In the genomic region with DNA sequence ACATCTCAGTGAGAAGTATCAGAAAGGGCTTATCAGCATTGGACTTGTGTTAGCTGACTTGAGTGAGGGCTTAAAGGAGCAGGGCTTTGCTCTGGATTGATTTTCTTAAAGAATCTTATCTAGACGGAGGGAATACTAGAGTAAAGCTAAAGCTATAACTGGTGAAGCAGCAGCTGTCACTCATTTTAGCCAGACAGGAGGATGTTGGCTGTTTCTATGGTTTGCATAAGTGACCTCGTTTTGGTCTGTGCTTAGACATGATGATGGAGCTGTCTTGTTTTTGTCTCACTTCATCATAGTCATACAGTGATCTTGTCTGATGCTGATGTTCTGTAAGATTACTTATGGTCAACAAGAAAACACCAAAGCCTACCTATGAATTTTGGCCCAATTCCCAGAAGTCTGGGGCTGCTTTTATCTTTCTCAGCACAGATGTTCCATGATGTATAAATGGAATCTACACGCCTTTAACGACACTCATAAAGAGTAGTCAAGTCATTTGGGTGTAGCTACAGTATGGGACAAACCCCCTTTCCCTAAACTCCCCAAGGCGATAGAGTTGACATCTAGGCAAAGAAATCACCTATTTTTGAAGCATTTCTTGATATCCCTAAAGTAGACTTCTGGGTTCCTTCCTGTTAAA, we compare ENCODE assay signal across 1 cellular context.
TF ChIP-seq lines count a peak whose summit lies in the region.

No MANE protein-coding gene starts in this region.

TF ChIP-seq in K562, 482 proteins besides CTCF, POLR2A, EP300 and RAD21 (continued from another document and continues in another):
- TF ChIP-seq, protein P1, sequence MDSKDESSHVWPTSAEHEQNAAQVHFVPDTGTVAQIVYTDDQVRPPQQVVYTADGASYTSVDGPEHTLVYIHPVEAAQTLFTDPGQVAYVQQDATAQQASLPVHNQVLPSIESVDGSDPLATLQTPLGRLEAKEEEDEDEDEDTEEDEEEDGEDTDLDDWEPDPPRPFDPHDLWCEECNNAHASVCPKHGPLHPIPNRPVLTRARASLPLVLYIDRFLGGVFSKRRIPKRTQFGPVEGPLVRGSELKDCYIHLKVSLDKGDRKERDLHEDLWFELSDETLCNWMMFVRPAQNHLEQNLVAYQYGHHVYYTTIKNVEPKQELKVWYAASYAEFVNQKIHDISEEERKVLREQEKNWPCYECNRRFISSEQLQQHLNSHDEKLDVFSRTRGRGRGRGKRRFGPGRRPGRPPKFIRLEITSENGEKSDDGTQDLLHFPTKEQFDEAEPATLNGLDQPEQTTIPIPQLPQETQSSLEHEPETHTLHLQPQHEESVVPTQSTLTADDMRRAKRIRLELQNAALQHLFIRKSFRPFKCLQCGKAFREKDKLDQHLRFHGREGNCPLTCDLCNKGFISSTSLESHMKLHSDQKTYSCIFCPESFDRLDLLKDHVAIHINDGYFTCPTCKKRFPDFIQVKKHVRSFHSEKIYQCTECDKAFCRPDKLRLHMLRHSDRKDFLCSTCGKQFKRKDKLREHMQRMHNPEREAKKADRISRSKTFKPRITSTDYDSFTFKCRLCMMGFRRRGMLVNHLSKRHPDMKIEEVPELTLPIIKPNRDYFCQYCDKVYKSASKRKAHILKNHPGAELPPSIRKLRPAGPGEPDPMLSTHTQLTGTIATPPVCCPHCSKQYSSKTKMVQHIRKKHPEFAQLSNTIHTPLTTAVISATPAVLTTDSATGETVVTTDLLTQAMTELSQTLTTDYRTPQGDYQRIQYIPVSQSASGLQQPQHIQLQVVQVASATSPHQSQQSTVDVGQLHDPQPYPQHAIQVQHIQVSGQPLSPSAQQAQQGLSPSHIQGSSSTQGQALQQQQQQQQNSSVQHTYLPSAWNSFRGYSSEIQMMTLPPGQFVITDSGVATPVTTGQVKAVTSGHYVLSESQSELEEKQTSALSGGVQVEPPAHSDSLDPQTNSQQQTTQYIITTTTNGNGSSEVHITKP (IDR thresholded peaks at IDR 0.05; ENCODE audit: partially characterized antibody): no peak
- TF ChIP-seq, protein P2, sequence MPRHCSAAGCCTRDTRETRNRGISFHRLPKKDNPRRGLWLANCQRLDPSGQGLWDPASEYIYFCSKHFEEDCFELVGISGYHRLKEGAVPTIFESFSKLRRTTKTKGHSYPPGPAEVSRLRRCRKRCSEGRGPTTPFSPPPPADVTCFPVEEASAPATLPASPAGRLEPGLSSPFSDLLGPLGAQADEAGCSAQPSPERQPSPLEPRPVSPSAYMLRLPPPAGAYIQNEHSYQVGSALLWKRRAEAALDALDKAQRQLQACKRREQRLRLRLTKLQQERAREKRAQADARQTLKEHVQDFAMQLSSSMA (CRISPR knock-in tag; IDR thresholded peaks at IDR 0.05): no peak
- TF ChIP-seq HOXB6 (CRISPR knock-in tag; IDR thresholded peaks at IDR 0.05; ENCODE audit: borderline replicate concordance) (no peak), SRSF3 (IDR thresholded peaks at IDR 0.05; ENCODE audit: insufficient read depth, low read length) (no peak), NFRKB (IDR thresholded peaks at IDR 0.05; ENCODE audit: low read depth) (no peak), BACH1 (tag; IDR thresholded peaks at IDR 0.05) (no peak), MBD2 (IDR thresholded peaks at IDR 0.05; ENCODE audit: borderline replicate concordance, low read depth) (peak; percentile 26; the same call in 1 of the 2 replicates), DNMT1 (IDR thresholded peaks at IDR 0.05) (no peak; the same call in 1 of the 2 replicates), C11orf30 (IDR thresholded peaks at IDR 0.05; ENCODE audit: low read depth) (peak; percentile 49), NCOA6 (IDR thresholded peaks at IDR 0.05) (no peak), NR3C1 (CRISPR knock-in tag; IDR thresholded peaks at IDR 0.05) (no peak), TRIM24 (IDR thresholded peaks at IDR 0.05) (peak in 1 of 2 experiments; percentile 69; a peak in 2 of 4 replicates), TEAD4 (IDR thresholded peaks at IDR 0.05; ENCODE audit: low read length) (peak; percentile 90), TEAD4 (CRISPR knock-in tag; IDR thresholded peaks at IDR 0.05; ENCODE audit: borderline replicate concordance) (no peak), CEBPB (tag; IDR thresholded peaks at IDR 0.05) (no peak), ETS2 (tag; IDR thresholded peaks at IDR 0.05; ENCODE audit: borderline replicate concordance, poor library complexity, severe bottlenecking) (no peak), MIER1 (IDR thresholded peaks at IDR 0.05; ENCODE audit: low read depth) (no peak), NCOR1 (IDR thresholded peaks at IDR 0.05) (peak; percentile 92)
- TF ChIP-seq, protein P3, sequence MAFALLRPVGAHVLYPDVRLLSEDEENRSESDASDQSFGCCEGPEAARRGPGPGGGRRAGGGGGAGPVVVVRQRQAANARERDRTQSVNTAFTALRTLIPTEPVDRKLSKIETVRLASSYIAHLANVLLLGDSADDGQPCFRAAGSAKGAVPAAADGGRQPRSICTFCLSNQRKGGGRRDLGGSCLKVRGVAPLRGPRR (CRISPR knock-in tag; IDR thresholded peaks at IDR 0.05): no peak
- TF ChIP-seq, protein P4, sequence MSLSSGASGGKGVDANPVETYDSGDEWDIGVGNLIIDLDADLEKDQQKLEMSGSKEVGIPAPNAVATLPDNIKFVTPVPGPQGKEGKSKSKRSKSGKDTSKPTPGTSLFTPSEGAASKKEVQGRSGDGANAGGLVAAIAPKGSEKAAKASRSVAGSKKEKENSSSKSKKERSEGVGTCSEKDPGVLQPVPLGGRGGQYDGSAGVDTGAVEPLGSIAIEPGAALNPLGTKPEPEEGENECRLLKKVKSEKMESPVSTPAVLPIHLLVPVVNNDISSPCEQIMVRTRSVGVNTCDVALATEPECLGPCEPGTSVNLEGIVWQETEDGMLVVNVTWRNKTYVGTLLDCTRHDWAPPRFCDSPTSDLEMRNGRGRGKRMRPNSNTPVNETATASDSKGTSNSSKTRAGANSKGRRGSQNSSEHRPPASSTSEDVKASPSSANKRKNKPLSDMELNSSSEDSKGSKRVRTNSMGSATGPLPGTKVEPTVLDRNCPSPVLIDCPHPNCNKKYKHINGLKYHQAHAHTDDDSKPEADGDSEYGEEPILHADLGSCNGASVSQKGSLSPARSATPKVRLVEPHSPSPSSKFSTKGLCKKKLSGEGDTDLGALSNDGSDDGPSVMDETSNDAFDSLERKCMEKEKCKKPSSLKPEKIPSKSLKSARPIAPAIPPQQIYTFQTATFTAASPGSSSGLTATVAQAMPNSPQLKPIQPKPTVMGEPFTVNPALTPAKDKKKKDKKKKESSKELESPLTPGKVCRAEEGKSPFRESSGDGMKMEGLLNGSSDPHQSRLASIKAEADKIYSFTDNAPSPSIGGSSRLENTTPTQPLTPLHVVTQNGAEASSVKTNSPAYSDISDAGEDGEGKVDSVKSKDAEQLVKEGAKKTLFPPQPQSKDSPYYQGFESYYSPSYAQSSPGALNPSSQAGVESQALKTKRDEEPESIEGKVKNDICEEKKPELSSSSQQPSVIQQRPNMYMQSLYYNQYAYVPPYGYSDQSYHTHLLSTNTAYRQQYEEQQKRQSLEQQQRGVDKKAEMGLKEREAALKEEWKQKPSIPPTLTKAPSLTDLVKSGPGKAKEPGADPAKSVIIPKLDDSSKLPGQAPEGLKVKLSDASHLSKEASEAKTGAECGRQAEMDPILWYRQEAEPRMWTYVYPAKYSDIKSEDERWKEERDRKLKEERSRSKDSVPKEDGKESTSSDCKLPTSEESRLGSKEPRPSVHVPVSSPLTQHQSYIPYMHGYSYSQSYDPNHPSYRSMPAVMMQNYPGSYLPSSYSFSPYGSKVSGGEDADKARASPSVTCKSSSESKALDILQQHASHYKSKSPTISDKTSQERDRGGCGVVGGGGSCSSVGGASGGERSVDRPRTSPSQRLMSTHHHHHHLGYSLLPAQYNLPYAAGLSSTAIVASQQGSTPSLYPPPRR (CRISPR knock-in tag; IDR thresholded peaks at IDR 0.05; ENCODE audit: borderline replicate concordance): no peak
- TF ChIP-seq, protein P5, sequence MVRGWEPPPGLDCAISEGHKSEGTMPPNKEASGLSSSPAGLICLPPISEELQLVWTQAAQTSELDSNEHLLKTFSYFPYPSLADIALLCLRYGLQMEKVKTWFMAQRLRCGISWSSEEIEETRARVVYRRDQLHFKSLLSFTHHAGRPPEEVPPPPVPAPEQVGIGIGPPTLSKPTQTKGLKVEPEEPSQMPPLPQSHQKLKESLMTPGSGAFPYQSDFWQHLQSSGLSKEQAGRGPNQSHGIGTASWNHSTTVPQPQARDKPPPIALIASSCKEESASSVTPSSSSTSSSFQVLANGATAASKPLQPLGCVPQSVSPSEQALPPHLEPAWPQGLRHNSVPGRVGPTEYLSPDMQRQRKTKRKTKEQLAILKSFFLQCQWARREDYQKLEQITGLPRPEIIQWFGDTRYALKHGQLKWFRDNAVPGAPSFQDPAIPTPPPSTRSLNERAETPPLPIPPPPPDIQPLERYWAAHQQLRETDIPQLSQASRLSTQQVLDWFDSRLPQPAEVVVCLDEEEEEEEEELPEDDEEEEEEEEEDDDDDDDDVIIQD (CRISPR knock-in tag; IDR thresholded peaks at IDR 0.05): no peak
- TF ChIP-seq, protein P6, sequence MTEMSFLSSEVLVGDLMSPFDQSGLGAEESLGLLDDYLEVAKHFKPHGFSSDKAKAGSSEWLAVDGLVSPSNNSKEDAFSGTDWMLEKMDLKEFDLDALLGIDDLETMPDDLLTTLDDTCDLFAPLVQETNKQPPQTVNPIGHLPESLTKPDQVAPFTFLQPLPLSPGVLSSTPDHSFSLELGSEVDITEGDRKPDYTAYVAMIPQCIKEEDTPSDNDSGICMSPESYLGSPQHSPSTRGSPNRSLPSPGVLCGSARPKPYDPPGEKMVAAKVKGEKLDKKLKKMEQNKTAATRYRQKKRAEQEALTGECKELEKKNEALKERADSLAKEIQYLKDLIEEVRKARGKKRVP (CRISPR knock-in tag; IDR thresholded peaks at IDR 0.05): peak; percentile 7; the same call in 1 of the 2 replicates
- TF ChIP-seq, protein P7, sequence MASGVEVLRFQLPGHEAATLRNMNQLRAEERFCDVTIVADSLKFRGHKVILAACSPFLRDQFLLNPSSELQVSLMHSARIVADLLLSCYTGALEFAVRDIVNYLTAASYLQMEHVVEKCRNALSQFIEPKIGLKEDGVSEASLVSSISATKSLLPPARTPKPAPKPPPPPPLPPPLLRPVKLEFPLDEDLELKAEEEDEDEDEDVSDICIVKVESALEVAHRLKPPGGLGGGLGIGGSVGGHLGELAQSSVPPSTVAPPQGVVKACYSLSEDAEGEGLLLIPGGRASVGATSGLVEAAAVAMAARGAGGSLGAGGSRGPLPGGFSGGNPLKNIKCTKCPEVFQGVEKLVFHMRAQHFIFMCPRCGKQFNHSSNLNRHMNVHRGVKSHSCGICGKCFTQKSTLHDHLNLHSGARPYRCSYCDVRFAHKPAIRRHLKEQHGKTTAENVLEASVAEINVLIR (CRISPR knock-in tag; IDR thresholded peaks at IDR 0.05): peak; percentile 53
- TF ChIP-seq, protein P8, sequence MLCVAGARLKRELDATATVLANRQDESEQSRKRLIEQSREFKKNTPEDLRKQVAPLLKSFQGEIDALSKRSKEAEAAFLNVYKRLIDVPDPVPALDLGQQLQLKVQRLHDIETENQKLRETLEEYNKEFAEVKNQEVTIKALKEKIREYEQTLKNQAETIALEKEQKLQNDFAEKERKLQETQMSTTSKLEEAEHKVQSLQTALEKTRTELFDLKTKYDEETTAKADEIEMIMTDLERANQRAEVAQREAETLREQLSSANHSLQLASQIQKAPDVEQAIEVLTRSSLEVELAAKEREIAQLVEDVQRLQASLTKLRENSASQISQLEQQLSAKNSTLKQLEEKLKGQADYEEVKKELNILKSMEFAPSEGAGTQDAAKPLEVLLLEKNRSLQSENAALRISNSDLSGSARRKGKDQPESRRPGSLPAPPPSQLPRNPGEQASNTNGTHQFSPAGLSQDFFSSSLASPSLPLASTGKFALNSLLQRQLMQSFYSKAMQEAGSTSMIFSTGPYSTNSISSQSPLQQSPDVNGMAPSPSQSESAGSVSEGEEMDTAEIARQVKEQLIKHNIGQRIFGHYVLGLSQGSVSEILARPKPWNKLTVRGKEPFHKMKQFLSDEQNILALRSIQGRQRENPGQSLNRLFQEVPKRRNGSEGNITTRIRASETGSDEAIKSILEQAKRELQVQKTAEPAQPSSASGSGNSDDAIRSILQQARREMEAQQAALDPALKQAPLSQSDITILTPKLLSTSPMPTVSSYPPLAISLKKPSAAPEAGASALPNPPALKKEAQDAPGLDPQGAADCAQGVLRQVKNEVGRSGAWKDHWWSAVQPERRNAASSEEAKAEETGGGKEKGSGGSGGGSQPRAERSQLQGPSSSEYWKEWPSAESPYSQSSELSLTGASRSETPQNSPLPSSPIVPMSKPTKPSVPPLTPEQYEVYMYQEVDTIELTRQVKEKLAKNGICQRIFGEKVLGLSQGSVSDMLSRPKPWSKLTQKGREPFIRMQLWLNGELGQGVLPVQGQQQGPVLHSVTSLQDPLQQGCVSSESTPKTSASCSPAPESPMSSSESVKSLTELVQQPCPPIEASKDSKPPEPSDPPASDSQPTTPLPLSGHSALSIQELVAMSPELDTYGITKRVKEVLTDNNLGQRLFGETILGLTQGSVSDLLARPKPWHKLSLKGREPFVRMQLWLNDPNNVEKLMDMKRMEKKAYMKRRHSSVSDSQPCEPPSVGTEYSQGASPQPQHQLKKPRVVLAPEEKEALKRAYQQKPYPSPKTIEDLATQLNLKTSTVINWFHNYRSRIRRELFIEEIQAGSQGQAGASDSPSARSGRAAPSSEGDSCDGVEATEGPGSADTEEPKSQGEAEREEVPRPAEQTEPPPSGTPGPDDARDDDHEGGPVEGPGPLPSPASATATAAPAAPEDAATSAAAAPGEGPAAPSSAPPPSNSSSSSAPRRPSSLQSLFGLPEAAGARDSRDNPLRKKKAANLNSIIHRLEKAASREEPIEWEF (CRISPR knock-in tag; IDR thresholded peaks at IDR 0.05): no peak
- TF ChIP-seq, protein P9, sequence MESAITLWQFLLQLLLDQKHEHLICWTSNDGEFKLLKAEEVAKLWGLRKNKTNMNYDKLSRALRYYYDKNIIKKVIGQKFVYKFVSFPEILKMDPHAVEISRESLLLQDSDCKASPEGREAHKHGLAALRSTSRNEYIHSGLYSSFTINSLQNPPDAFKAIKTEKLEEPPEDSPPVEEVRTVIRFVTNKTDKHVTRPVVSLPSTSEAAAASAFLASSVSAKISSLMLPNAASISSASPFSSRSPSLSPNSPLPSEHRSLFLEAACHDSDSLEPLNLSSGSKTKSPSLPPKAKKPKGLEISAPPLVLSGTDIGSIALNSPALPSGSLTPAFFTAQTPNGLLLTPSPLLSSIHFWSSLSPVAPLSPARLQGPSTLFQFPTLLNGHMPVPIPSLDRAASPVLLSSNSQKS (CRISPR knock-in tag; IDR thresholded peaks at IDR 0.05): no peak
- TF ChIP-seq, protein P10, sequence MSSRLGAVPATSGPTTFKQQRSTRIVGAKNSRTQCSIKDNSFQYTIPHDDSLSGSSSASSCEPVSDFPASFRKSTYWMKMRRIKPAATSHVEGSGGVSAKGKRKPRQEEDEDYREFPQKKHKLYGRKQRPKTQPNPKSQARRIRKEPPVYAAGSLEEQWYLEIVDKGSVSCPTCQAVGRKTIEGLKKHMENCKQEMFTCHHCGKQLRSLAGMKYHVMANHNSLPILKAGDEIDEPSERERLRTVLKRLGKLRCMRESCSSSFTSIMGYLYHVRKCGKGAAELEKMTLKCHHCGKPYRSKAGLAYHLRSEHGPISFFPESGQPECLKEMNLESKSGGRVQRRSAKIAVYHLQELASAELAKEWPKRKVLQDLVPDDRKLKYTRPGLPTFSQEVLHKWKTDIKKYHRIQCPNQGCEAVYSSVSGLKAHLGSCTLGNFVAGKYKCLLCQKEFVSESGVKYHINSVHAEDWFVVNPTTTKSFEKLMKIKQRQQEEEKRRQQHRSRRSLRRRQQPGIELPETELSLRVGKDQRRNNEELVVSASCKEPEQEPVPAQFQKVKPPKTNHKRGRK (tag; IDR thresholded peaks at IDR 0.05): no peak
- TF ChIP-seq, protein P11, sequence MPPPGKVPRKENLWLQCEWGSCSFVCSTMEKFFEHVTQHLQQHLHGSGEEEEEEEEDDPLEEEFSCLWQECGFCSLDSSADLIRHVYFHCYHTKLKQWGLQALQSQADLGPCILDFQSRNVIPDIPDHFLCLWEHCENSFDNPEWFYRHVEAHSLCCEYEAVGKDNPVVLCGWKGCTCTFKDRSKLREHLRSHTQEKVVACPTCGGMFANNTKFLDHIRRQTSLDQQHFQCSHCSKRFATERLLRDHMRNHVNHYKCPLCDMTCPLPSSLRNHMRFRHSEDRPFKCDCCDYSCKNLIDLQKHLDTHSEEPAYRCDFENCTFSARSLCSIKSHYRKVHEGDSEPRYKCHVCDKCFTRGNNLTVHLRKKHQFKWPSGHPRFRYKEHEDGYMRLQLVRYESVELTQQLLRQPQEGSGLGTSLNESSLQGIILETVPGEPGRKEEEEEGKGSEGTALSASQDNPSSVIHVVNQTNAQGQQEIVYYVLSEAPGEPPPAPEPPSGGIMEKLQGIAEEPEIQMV (tag; conservative IDR thresholded peaks at IDR 0.05; ENCODE audit: low read depth): no peak
